ENCODE assay signal across 1 cellular context in genomic region chr4:76784237-76784636, GRCh38.
TF ChIP-seq lines count a peak whose summit lies in the region.

No MANE protein-coding gene starts in this region.

TF ChIP-seq in SK-N-SH treated with all-trans-retinoic acid at 6 μM for 48 hours, 23 proteins besides CTCF, POLR2A, EP300 and RAD21 (continued from another document):
- TF ChIP-seq CREB5 (CRISPR knock-in tag; IDR thresholded peaks at IDR 0.05; ENCODE audit: low read depth) (no peak), CSRNP3 (CRISPR knock-in tag; IDR thresholded peaks at IDR 0.05) (no peak), BACH2 (CRISPR knock-in tag; IDR thresholded peaks at IDR 0.05; ENCODE audit: borderline replicate concordance) (no peak), TOX (CRISPR knock-in tag; IDR thresholded peaks at IDR 0.05; ENCODE audit: borderline replicate concordance) (no peak), PPARA (CRISPR knock-in tag; IDR thresholded peaks at IDR 0.05; ENCODE audit: borderline replicate concordance) (no peak), TCF4 (CRISPR knock-in tag; IDR thresholded peaks at IDR 0.05; ENCODE audit: borderline replicate concordance) (no peak)
- TF ChIP-seq, protein P1, sequence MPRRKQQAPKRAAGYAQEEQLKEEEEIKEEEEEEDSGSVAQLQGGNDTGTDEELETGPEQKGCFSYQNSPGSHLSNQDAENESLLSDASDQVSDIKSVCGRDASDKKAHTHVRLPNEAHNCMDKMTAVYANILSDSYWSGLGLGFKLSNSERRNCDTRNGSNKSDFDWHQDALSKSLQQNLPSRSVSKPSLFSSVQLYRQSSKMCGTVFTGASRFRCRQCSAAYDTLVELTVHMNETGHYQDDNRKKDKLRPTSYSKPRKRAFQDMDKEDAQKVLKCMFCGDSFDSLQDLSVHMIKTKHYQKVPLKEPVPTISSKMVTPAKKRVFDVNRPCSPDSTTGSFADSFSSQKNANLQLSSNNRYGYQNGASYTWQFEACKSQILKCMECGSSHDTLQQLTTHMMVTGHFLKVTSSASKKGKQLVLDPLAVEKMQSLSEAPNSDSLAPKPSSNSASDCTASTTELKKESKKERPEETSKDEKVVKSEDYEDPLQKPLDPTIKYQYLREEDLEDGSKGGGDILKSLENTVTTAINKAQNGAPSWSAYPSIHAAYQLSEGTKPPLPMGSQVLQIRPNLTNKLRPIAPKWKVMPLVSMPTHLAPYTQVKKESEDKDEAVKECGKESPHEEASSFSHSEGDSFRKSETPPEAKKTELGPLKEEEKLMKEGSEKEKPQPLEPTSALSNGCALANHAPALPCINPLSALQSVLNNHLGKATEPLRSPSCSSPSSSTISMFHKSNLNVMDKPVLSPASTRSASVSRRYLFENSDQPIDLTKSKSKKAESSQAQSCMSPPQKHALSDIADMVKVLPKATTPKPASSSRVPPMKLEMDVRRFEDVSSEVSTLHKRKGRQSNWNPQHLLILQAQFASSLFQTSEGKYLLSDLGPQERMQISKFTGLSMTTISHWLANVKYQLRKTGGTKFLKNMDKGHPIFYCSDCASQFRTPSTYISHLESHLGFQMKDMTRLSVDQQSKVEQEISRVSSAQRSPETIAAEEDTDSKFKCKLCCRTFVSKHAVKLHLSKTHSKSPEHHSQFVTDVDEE (CRISPR knock-in tag; IDR thresholded peaks at IDR 0.05), result no peak
